In genomic region chr6:129683606-129684322, GRCh38 we compare ENCODE assay signal across 8 cellular contexts. TPM values are rescaled to one million over a fixed set of nuclear protein-coding genes. Genes with fewer than 3 reads are reported as not detected.
DNase-seq lines count a peak whose midpoint lies in the region; ATAC-seq and TF ChIP-seq lines count a peak whose summit lies in the region.

No MANE protein-coding gene starts in this region.

- H3K4me1 ChIP-seq in rectal smooth muscle tissue (ENCODE audit: control insufficient read depth, insufficient read depth, low read length): no peaks in the 10 kb centered on the region

- no peak for TF ChIP-seq CTCF in AG04450 (IDR thresholded peaks at IDR 0.05; ENCODE audit: low read depth, low read length)

- POLR2A ChIA-PET in AG04450 (lab: Yijun Ruan, JAX): interaction anchor here (0.6 to 1.5 kb wide), 5 partner anchors 11 to 61 kb away, joined by 3 to 16 read pairs (median 5); partner anchors contain the start of gene ARHGAP18

- CTCF ChIA-PET in AG04450 (lab: Charles Lee): interaction anchor here (1.1 to 1.3 kb wide), 4 partner anchors 10 to 86 kb away, joined by 3 to 4 read pairs (median 4); no protein-coding TSS in a partner anchor

- DNase-seq in AG04450 (ENCODE audit: low read depth, low spot score) (peak; percentile 98), RPMI7951 (ENCODE audit: low read depth) (peak; percentile 99), glomerular visceral epithelial cell (ENCODE audit: extremely low spot score) (peak; percentile 98), NCI-H146 treated with DMSO at 0.1 percent for 48 hours (lab: John Stamatoyannopoulos, UW; ENCODE audit: unreplicated experiment) (no peak)
- DNase-seq in activated effector memory CD4-positive, alpha-beta T cell treated with Interleukin-2 at 50 U/mL for 16 hours: peak; percentile 45

- ATAC-seq in HG03139 (IDR thresholded peaks at IDR 0.05; ENCODE audit: unreplicated experiment): peak; percentile 91

- no peaks in the 10 kb centered on the region for H3K9me3 ChIP-seq in AG04450 (ENCODE audit: control insufficient read depth, insufficient read depth, low read length)

- in situ Hi-C loops in GM18951 (cut with MboI; ENCODE audit: low sequenced_read_pairs, unreplicated experiment): no loop called here

- H3K4me3 ChIP-seq in AG04450 (ENCODE audit: low read depth, low read length) (no peak overlapping the region), rectal smooth muscle tissue (ENCODE audit: low read length) (no peak overlapping the region)

- H3K27me3 ChIP-seq in AG04450 (ENCODE audit: control insufficient read depth, insufficient read depth, low read length) (no peaks in the 10 kb centered on the region), rectal smooth muscle tissue (ENCODE audit: control insufficient read depth, insufficient read depth, low read length) (no peaks in the 10 kb centered on the region)

- no peaks in the 10 kb centered on the region for H3K36me3 ChIP-seq in rectal smooth muscle tissue (ENCODE audit: control insufficient read depth, insufficient read depth, low read length)

- H3K9ac ChIP-seq in rectal smooth muscle tissue (ENCODE audit: low read length): no peak overlapping the region

- peak overlapping the region; percentile 89 for H3K27ac ChIP-seq in AG04450 (ENCODE audit: low read depth, low read length)
- H3K27ac ChIP-seq in rectal smooth muscle tissue (ENCODE audit: low read depth, low read length): peak overlapping the region; percentile 43

- peak; percentile 42 for TF ChIP-seq POLR2A in GM18951 (IDR thresholded peaks at IDR 0.05; ENCODE audit: extremely low read depth, insufficient read depth, insufficient read length)

RNA-seq across cellular contexts. Expression of gene ARHGAP18, which starts 26.2 kb away (rescaled TPM):
- polyA plus RNA-seq in AG04450 (2011; rRNA removed): 11.0 and 13.9 TPM in 2 replicates
- polyA minus RNA-seq in AG04450 (2011; rRNA and poly(A)+ RNA removed): 17.0 and 18.2 TPM in 2 replicates
- 37.1 and 47.5 TPM in 2 replicates for total RNA-seq in RPMI7951 (2014; rRNA removed; shearing (Covaris generic))
